Comparison of ENCODE assay signal across 19 cellular contexts in the genomic region with DNA sequence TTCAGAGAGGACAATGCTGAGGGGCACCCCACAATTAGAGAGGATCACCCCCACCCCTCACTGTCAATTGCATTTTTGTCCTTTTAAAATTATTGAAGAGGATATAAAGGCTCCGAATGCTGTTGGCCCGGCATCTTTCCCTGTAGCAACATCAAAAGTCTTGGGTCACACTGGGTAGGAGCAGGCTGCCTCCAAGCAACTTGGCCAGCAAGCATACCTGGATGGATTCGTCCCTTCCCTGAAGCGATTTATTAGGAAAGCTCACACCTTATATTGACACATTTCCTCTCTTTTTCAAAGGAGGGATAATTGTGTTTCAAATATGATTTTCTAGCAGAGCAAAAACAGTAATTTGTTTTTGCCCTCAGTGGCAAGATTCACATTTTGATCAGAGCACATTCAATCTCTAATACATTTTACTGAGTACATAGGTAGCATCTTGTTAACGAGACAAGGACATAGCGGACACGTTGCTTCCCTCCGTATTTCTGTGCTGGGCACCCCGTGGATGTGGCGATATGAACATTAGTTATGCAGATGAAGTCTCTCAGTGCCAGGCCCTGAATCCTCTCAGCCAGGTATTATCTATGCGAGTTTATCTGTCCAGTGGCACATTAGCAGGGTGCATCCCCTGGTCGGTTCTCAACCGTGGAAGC.
"Had no signal": no experiment of that assay in that cellular context is flagged by ENCODE, and none has a peak within 500 bp of the region (broad histone marks: within the 10 kb centered on the region; RNA-seq: fewer than 3 reads in every experiment).

No MANE protein-coding gene starts in this region.

- H3K27me3 ChIP-seq: ascending aorta, left lung, right atrium auricular region, upper lobe of left lung had no signal

- DNase-seq: activated CD4-positive, alpha-beta T cell treated with anti-CD3 and anti-CD28 coated beads, Interleukin-2, amount 50 U/mL, for 4 hours; activated CD4-positive, CD25-positive, alpha-beta regulatory T cell treated with anti-CD3 and anti-CD28 coated beads, Interleukin-2, amount 50 U/mL, for 72 hours; activated naive CD4-positive, alpha-beta T cell treated with Interleukin-2 at 50 U/mL for 16 hours; activated naive CD8-positive, alpha-beta T cell treated with anti-CD3 and anti-CD28 coated beads, Interleukin-2, amount 50 U/mL, for 24 hours; effector memory CD8-positive, alpha-beta T cell; erythroblast; left lung; mucosa of descending colon; naive thymus-derived CD4-positive, alpha-beta T cell; SK-N-SH; stimulated activated CD4-positive, alpha-beta T cell treated with anti-CD3 and anti-CD28 coated beads, Interleukin-15, amount 100 ng/mL, for 24 hours; stimulated activated CD4-positive, alpha-beta T cell treated with anti-CD3 and anti-CD28 coated beads, Interleukin-4, amount 100 ng/mL, for 1 hour; stimulated activated naive CD4-positive, alpha-beta T cell treated with Interleukin-2 at 50 U/mL for 16 hours; T-helper 1 cell; T1000; upper lobe of left lung had no signal

- H3K27ac ChIP-seq: ascending aorta, gastroesophageal sphincter, left lung, right atrium auricular region, upper lobe of left lung had no signal

- H3K4me3 ChIP-seq: ascending aorta, gastroesophageal sphincter, left lung, mucosa of descending colon, right atrium auricular region, upper lobe of left lung had no signal

- H3K36me3 ChIP-seq: ascending aorta, gastroesophageal sphincter, left lung, right atrium auricular region, upper lobe of left lung had no signal

- H3K9me3 ChIP-seq: ascending aorta, gastroesophageal sphincter, left lung, mucosa of descending colon, right atrium auricular region, SK-N-SH, upper lobe of left lung had no signal

- H3K4me1 ChIP-seq: ascending aorta, gastroesophageal sphincter, left lung, right atrium auricular region, upper lobe of left lung had no signal
